20 cellular contexts compared by ENCODE assay signal in genomic region chr3:34305266-34305665, GRCh38.
A peak's percentile ranks its signal among the peaks of the same experiment; 100 is the strongest.
DNase-seq lines count a peak whose midpoint lies in the region; ATAC-seq, FAIRE-seq and TF ChIP-seq lines count a peak whose summit lies in the region.
"Had no signal": no experiment of that assay in that cellular context is flagged by ENCODE, and none has a peak within 500 bp of the region (broad histone marks: within the 10 kb centered on the region; RNA-seq: fewer than 3 reads in every experiment).

No MANE protein-coding gene starts in this region.

- TF ChIP-seq CTCF in DND-41 (IDR thresholded peaks at IDR 0.05; ENCODE audit: borderline replicate concordance, extremely low read depth, low read length, poor library complexity, severe bottlenecking) (no peak), bronchial epithelial cell (IDR thresholded peaks at IDR 0.05; ENCODE audit: insufficient read depth, low read length, severe bottlenecking) (no peak), left lung (IDR thresholded peaks at IDR 0.05) (no peak)

- no peaks in the 10 kb centered on the region for H3K27me3 ChIP-seq in DND-41 (ENCODE audit: insufficient read depth, low read length, poor library complexity)
- no peaks in the 10 kb centered on the region for H3K27me3 ChIP-seq in bronchial epithelial cell (ENCODE audit: control insufficient read depth, insufficient read depth, low read length)
- H3K27me3 ChIP-seq in left lung: no peaks in the 10 kb centered on the region

- H3K9me3 ChIP-seq in DND-41 (ENCODE audit: insufficient read depth, low read length, severe bottlenecking) (no peaks in the 10 kb centered on the region), left lung (no peaks in the 10 kb centered on the region)

- H3K36me3 ChIP-seq in DND-41 (ENCODE audit: insufficient read depth, low read length) (no peaks in the 10 kb centered on the region), bronchial epithelial cell (ENCODE audit: control insufficient read depth, insufficient read depth, low read length) (no peaks in the 10 kb centered on the region), left lung (no peaks in the 10 kb centered on the region)

- H4K20me1 ChIP-seq in DND-41 (ENCODE audit: insufficient read depth, low read length): no peaks in the 10 kb centered on the region

- peaks cover 14% of the 10 kb centered on the region for H3K4me1 ChIP-seq in DND-41 (ENCODE audit: insufficient read depth, low read length)
- no peaks in the 10 kb centered on the region for H3K4me1 ChIP-seq in left lung

- no peaks in the 10 kb centered on the region for H3K79me2 ChIP-seq in DND-41 (ENCODE audit: insufficient read depth, low read length)

- peak overlapping the region; percentile 9; the same call in 1 of the 2 replicates for H3K4me2 ChIP-seq in DND-41 (ENCODE audit: insufficient read depth, low read length)
- H3K4me2 ChIP-seq: KMS-11, PC-9 had no signal

- no peak overlapping the region for H3K27ac ChIP-seq in DND-41 (ENCODE audit: low read length)
- H3K27ac ChIP-seq in left lung: no peak overlapping the region
- H3K27ac ChIP-seq: KMS-11, PC-9 had no signal

- no peak for FAIRE-seq in bronchial epithelial cell (lab: Jason Lieb, UNC)
- FAIRE-seq: A204.1, GM12878 had no signal

- peak; percentile 50 for DNase-seq in DND-41
- peak; percentile 69 for DNase-seq in bronchial epithelial cell (ENCODE audit: low read depth)
- DNase-seq in islet precursor cell: peak; percentile 93
- DNase-seq in renal cortical epithelial cell (ENCODE audit: low read depth): peak; percentile 49
- no peak for DNase-seq in left lung
- DNase-seq in medulla oblongata (ENCODE audit: extremely low spot score): no peak
- DNase-seq: DMS79, IMR-90, NCI-H1092 treated with DMSO at 0.1 percent for 48 hours, NCI-H1436 treated with DMSO at 0.1 percent for 48 hours, NCI-H1930, NCI-H2227 treated with DMSO at 0.1 percent for 48 hours, NCI-H510A, NCI-H748 treated with DMSO at 0.1 percent for 48 hours, PC-9 had no signal

- no peak overlapping the region for H3K9ac ChIP-seq in DND-41 (ENCODE audit: low read depth, low read length)
- H3K9ac ChIP-seq: KMS-11 had no signal

- H3K4me3 ChIP-seq in DND-41 (ENCODE audit: low read depth in 1 of 2, low read length in 2 of 2) (no peak overlapping the region), bronchial epithelial cell (ENCODE audit: low read depth, low read length) (no peak overlapping the region), left lung (no peak overlapping the region)
- H3K4me3 ChIP-seq: GM12878, PC-9 had no signal

- intact Hi-C loops in left lung (cut with DNase I): no loop called here

- H2AFZ ChIP-seq in DND-41 (ENCODE audit: low read depth, low read length): no peak overlapping the region
- H2AFZ ChIP-seq: PC-9 had no signal

- ATAC-seq in DND-41 (ENCODE audit: insufficient read depth, low read depth) (peak; percentile 73), GM21367 (IDR thresholded peaks at IDR 0.05; ENCODE audit: unreplicated experiment) (no peak), left lung (no peak)
- ATAC-seq: GM12878, SK-N-SH treated with all-trans-retinoic acid at 6 μM for 48 hours had no signal

Comparison
In these comparisons a context has a peak if more than half of its experiments do, and no peak if none do; other contexts are left out.
1. DNase-seq: peak in DND-41 (single experiment), bronchial epithelial cell (single experiment), islet precursor cell (single experiment) and renal cortical epithelial cell (single experiment); none in left lung (0 of 2) and medulla oblongata (single experiment).